27 cellular contexts compared by ENCODE assay signal in genomic region chr6:6962086-6962485, GRCh38.
"Had no signal": no experiment of that assay in that cellular context is flagged by ENCODE, and none has a peak within 500 bp of the region (broad histone marks: within the 10 kb centered on the region; RNA-seq: fewer than 3 reads in every experiment).

No MANE protein-coding gene starts in this region.

- FAIRE-seq: colon, endometrium, endothelial cell of umbilical vein, frontal cortex had no signal

- H3K36me3 ChIP-seq: colonic mucosa, esophagus muscularis mucosa, esophagus squamous epithelium, gastrocnemius medialis, gastroesophageal sphincter, heart left ventricle, heart right ventricle had no signal

- DNase-seq: colonic mucosa; cortex of kidney; dermis blood vessel endothelial cell; dorsolateral prefrontal cortex; effector CD4-positive, alpha-beta T cell; effector CD8-positive, alpha-beta T cell; effector memory CD4-positive, alpha-beta T cell; effector memory CD8-positive, alpha-beta T cell; endodermal cell; erythroblast; esophagus squamous epithelium; foreskin fibroblast; foreskin keratinocyte; foreskin melanocyte; gastrocnemius medialis; glutamatergic neuron; head of caudate nucleus; heart left ventricle; heart right ventricle had no signal

- H3K4me3 ChIP-seq: colonic mucosa, coronary artery, dorsolateral prefrontal cortex, esophagus muscularis mucosa, esophagus squamous epithelium, gastrocnemius medialis, gastroesophageal sphincter, heart left ventricle, heart right ventricle had no signal

- H3K9me3 ChIP-seq: colonic mucosa, esophagus muscularis mucosa, esophagus squamous epithelium, gastrocnemius medialis, gastroesophageal sphincter had no signal

- H3K4me1 ChIP-seq: colonic mucosa, esophagus muscularis mucosa, foreskin keratinocyte, gastrocnemius medialis, gastroesophageal sphincter, heart left ventricle, heart right ventricle had no signal

- H3K27me3 ChIP-seq: colonic mucosa, dorsolateral prefrontal cortex, esophagus muscularis mucosa, esophagus squamous epithelium, foreskin keratinocyte, gastrocnemius medialis, gastroesophageal sphincter, heart left ventricle, heart right ventricle had no signal

- H3K27ac ChIP-seq: colonic mucosa, coronary artery, dorsolateral prefrontal cortex, epithelial cell of prostate, esophagus muscularis mucosa, esophagus squamous epithelium, foreskin keratinocyte, gastrocnemius medialis, gastroesophageal sphincter, heart left ventricle, heart right ventricle had no signal
